In the genomic region with DNA sequence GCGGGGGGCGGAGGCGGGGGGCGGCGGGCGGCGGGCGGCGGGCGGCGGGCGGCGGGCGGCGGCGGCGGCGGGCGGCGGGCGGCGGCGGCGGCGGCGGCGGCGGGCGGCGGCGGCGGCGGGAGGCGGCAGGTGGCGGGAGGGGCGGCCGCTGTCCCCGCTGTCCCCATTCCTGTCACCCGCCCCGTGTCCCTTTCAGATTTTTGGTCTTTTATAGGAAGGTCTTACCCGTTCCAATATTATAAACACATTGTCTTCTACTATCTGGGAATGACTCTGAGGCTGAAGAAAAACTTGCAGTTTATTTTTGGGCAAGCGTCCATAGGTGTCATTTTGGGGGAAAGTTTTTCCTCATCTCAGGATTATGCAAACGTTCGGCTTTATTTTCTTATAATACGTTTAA, we compare ENCODE assay signal across 1 cellular context.
TF ChIP-seq lines count a peak whose summit lies in the region.

No MANE protein-coding gene starts in this region.

TF ChIP-seq in HepG2, 621 proteins besides CTCF, POLR2A, EP300 and RAD21 (continued from another document):
- TF ChIP-seq, protein P1, sequence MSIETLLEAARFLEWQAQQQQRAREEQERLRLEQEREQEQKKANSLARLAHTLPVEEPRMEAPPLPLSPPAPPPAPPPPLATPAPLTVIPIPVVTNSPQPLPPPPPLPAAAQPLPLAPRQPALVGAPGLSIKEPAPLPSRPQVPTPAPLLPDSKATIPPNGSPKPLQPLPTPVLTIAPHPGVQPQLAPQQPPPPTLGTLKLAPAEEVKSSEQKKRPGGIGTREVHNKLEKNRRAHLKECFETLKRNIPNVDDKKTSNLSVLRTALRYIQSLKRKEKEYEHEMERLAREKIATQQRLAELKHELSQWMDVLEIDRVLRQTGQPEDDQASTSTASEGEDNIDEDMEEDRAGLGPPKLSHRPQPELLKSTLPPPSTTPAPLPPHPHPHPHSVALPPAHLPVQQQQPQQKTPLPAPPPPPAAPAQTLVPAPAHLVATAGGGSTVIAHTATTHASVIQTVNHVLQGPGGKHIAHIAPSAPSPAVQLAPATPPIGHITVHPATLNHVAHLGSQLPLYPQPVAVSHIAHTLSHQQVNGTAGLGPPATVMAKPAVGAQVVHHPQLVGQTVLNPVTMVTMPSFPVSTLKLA (IDR thresholded peaks at IDR 0.05): no peak
- TF ChIP-seq, protein P2, sequence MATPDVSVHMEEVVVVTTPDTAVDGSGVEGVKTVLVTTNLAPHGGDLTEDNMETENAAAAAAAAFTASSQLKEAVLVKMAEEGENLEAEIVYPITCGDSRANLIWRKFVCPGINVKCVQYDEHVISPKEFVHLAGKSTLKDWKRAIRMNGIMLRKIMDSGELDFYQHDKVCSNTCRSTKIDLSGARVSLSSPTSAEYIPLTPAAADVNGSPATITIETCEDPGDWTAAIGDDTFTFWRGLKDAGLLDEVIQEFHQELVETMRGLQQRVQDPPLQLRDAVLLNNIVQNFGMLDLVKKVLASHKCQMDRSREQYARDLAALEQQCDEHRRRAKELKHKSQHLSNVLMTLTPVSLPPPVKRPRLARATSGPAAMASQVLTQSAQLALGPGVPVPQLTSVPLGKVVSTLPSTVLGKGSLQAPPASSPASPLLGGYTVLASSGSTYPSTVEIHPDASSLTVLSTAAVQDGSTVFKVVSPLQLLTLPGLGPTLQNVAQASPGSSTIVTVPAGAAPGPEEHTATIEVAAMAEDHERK (CRISPR knock-in tag; IDR thresholded peaks at IDR 0.05; ENCODE audit: low read depth): no peak
- TF ChIP-seq ZNF607 (CRISPR knock-in tag; IDR thresholded peaks at IDR 0.05; ENCODE audit: borderline replicate concordance): no peak
- no peak for TF ChIP-seq JUN (CRISPR knock-in tag; IDR thresholded peaks at IDR 0.05)
- no peak for TF ChIP-seq EZH2 (conservative IDR thresholded peaks at IDR 0.05; ENCODE audit: low read depth, low read length)
- TF ChIP-seq KDM5A (IDR thresholded peaks at IDR 0.05; ENCODE audit: borderline replicate concordance, low read length): no peak
- TF ChIP-seq, protein P3, sequence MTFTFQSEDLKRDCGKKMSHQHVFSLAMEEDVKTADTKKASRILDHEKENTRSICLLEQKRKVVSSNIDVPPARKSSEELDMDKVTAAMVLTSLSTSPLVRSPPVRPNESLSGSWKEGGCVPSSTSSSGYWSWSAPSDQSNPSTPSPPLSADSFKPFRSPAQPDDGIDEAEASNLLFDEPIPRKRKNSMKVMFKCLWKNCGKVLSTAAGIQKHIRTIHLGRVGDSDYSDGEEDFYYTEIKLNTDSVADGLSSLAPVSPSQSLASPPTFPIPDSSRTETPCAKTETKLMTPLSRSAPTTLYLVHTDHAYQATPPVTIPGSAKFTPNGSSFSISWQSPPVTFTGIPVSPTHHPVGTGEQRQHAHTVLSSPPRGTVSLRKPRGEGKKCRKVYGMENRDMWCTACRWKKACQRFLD (CRISPR knock-in tag; IDR thresholded peaks at IDR 0.05; ENCODE audit: borderline replicate concordance): no peak
- no peak for TF ChIP-seq SMAD9 (CRISPR knock-in tag; IDR thresholded peaks at IDR 0.05)
- no peak for TF ChIP-seq ZBTB42 (CRISPR knock-in tag; IDR thresholded peaks at IDR 0.05)
